ENCODE assay signal across 8 cellular contexts in genomic region chr11:8911040-8911823, GRCh38. TPM values are rescaled to one million over a fixed set of nuclear protein-coding genes. Genes with fewer than 3 reads are reported as not detected.
DNase-seq lines count a peak whose midpoint lies in the region; ATAC-seq lines count a peak whose summit lies in the region.

Gene AKIP1 (plus strand): TSS chr11:8911189. CDS start chr11:8911450, 261 bp downstream.

- ATAC-seq in GM21786 (IDR thresholded peaks at IDR 0.05; ENCODE audit: unreplicated experiment), result peak; percentile 74
- ATAC-seq in naive B cell (ENCODE audit: low read depth in 2 of 2), result peak; percentile 69 to 72
- peak; percentile 88 for ATAC-seq in stimulated activated effector memory CD8-positive, alpha-beta T cell treated with anti-CD3 and anti-CD28 coated beads, Interleukin-12 subunit alpha, Interleukin-12 subunit beta, amount 100 ng/mL, for 72 hours

- H3K27me3 Mint-ChIP-seq in naive B cell, result peaks cover 0 to 9% (median 6%) of the 10 kb centered on the region in 3 donors

- no peaks in the 10 kb centered on the region for H3K9me3 Mint-ChIP-seq in naive B cell
- H3K9me3 Mint-ChIP-seq in stimulated activated effector memory CD8-positive, alpha-beta T cell treated with anti-CD3 and anti-CD28 coated beads, Interleukin-12 subunit alpha, Interleukin-12 subunit beta, amount 100 ng/mL, for 72 hours, result no peaks in the 10 kb centered on the region

- DNase-seq in DMS79 (lab: John Stamatoyannopoulos, UW) (peak; percentile 88), LHCN-M2 (ENCODE audit: low read depth) (peak; percentile 94), RPMI8226 (peak; percentile 83), fibroblast of gingiva (ENCODE audit: low read depth) (peak; percentile 93), naive B cell (peak; percentile 68)
- peak; percentile 48 to 71 for DNase-seq in activated T-helper 1 cell treated with anti-CD3 and anti-CD28 coated beads, Interleukin-2, amount 50 U/mL, for 16 hours (ENCODE audit: low read depth in 1 of 2, low spot score in 1 of 2)
- peak; percentile 73 to 93 for DNase-seq in stimulated activated effector memory CD8-positive, alpha-beta T cell treated with anti-CD3 and anti-CD28 coated beads, Interleukin-12 subunit alpha, Interleukin-12 subunit beta, amount 100 ng/mL, for 72 hours (ENCODE audit: low spot score in 2 of 2)

- peak within 1 kb of the TSS; percentile 92 to 97 (median 94) for H3K4me3 Mint-ChIP-seq in naive B cell
- H3K4me3 Mint-ChIP-seq in stimulated activated effector memory CD8-positive, alpha-beta T cell treated with anti-CD3 and anti-CD28 coated beads, Interleukin-12 subunit alpha, Interleukin-12 subunit beta, amount 100 ng/mL, for 72 hours, result peak within 1 kb of the TSS; percentile 92

- no peaks in the 10 kb centered on the region for H3K36me3 Mint-ChIP-seq in naive B cell
- H3K36me3 Mint-ChIP-seq in stimulated activated effector memory CD8-positive, alpha-beta T cell treated with anti-CD3 and anti-CD28 coated beads, Interleukin-12 subunit alpha, Interleukin-12 subunit beta, amount 100 ng/mL, for 72 hours, result peaks cover 25% of the 10 kb centered on the region

- H3K27ac Mint-ChIP-seq in naive B cell, result peak within 1 kb of the TSS in 5 of 6 donors; percentile 62 to 94 (median 84)
- H3K27ac Mint-ChIP-seq in stimulated activated effector memory CD8-positive, alpha-beta T cell treated with anti-CD3 and anti-CD28 coated beads, Interleukin-12 subunit alpha, Interleukin-12 subunit beta, amount 100 ng/mL, for 72 hours, result peak within 1 kb of the TSS; percentile 93

- peaks cover 35 to 54% (median 47%) of the 10 kb centered on the region in 3 donors for H3K4me1 Mint-ChIP-seq in naive B cell
- H3K4me1 Mint-ChIP-seq in stimulated activated effector memory CD8-positive, alpha-beta T cell treated with anti-CD3 and anti-CD28 coated beads, Interleukin-12 subunit alpha, Interleukin-12 subunit beta, amount 100 ng/mL, for 72 hours, result peaks cover 44% of the 10 kb centered on the region

RNA-seq across cellular contexts. Expression of gene AKIP1, which starts in this region (rescaled TPM):
- total RNA-seq in LHCN-M2 (2014; rRNA removed), result 87.8 and 89.8 TPM in 2 replicates
- 80.5 TPM for polyA plus RNA-seq in LHCN-M2 (2012)
- 10 to 100 TPM in 3 of 6 donors, 1 to 10 TPM in 3; 8.2 to 22.4 (median 10.1) TPM for polyA plus RNA-seq in naive B cell (ENCODE audit: low read depth in 6 of 6)

Comparison
In these comparisons a context has a peak if more than half of its experiments do, and no peak if none do; other contexts are left out.
1. Peak in every context shown above with its lines: DNase-seq and ATAC-seq.